ENCODE assay signal across 8 cellular contexts in genomic region chr19:58228584-58229254, GRCh38.
DNase-seq lines count a peak whose midpoint lies in the region; ATAC-seq and TF ChIP-seq lines count a peak whose summit lies in the region.

ZNF544 (plus strand) TSS chr19:58228914; CDS start chr19:58244024, 15,110 bp downstream.

- H3K9ac ChIP-seq in BLaER1 treated with 17β-estradiol and CSF1 and Interleukin-3, amounts not matched to agents 10 nM and 100 nM, result peak within 1 kb of the TSS; percentile 79 to 90 (median 86)
- H3K9ac ChIP-seq in mucosa of stomach (ENCODE audit: low read length), result peak within 1 kb of the TSS; percentile 68

- no peaks in the 10 kb centered on the region for H4K20me1 ChIP-seq in BLaER1 treated with 17β-estradiol and CSF1 and Interleukin-3, amounts not matched to agents 10 nM and 100 nM

- DNase-seq in GM19238 (ENCODE audit: insufficient read length, low spot score) (peak; percentile 77), NOMO-1 treated with DMSO at 0.1 percent for 48 hours (lab: John Stamatoyannopoulos, UW; ENCODE audit: unreplicated experiment) (peak; percentile 29), activated T-cell treated with anti-CD3 and anti-CD28 coated beads for 48 hours (ENCODE audit: low read depth) (peak; percentile 73), erythroblast (lab: John Stamatoyannopoulos, UW) (peak; percentile 81 to 82)
- DNase-seq in stimulated activated CD8-positive, alpha-beta memory T cell treated with anti-CD3 and anti-CD28 coated beads, Interleukin-4, amount 100 ng/mL, for 4 hours (ENCODE audit: low read depth in 2 of 2, low spot score in 1 of 2), result peak; percentile 13 to 16

- peak within 1 kb of the TSS; percentile 71 to 86 (median 79) for H3K4me3 ChIP-seq in BLaER1 treated with 17β-estradiol and CSF1 and Interleukin-3, amounts not matched to agents 10 nM and 100 nM
- peak within 1 kb of the TSS; percentile 82 for H3K4me3 ChIP-seq in mucosa of stomach (ENCODE audit: low read length)

- peaks cover 43 to 45% (median 44%) of the 10 kb centered on the region in 11 experiments for H3K36me3 ChIP-seq in BLaER1 treated with 17β-estradiol and CSF1 and Interleukin-3, amounts not matched to agents 10 nM and 100 nM
- no peaks in the 10 kb centered on the region for H3K36me3 ChIP-seq in mucosa of stomach (ENCODE audit: control insufficient read depth, insufficient read depth, low read length)

- H3K27me3 ChIP-seq in BLaER1 treated with 17β-estradiol and CSF1 and Interleukin-3, amounts not matched to agents 10 nM and 100 nM, result no peaks in the 10 kb centered on the region
- H3K27me3 ChIP-seq in mucosa of stomach (ENCODE audit: control insufficient read depth, insufficient read depth, low read length), result no peaks in the 10 kb centered on the region

- H3K4me1 ChIP-seq in BLaER1 treated with 17β-estradiol and CSF1 and Interleukin-3, amounts not matched to agents 10 nM and 100 nM, result peaks cover 18 to 28% (median 22%) of the 10 kb centered on the region in 10 experiments
- peaks cover 6% of the 10 kb centered on the region for H3K4me1 ChIP-seq in mucosa of stomach (ENCODE audit: control insufficient read depth, insufficient read depth, low read length)

- H3K9me3 ChIP-seq in BLaER1 treated with 17β-estradiol and CSF1 and Interleukin-3, amounts not matched to agents 10 nM and 100 nM (replicated peaks in 1 of 11), result peaks cover 76 to 85% (median 81%) of the 10 kb centered on the region in 11 experiments
- H3K9me3 ChIP-seq in mucosa of stomach (ENCODE audit: control insufficient read depth, low read length), result no peaks in the 10 kb centered on the region

- peak within 1 kb of the TSS; percentile 66 to 92 (median 87); a peak in 21 of 22 replicates for H3K27ac ChIP-seq in BLaER1 treated with 17β-estradiol and CSF1 and Interleukin-3, amounts not matched to agents 10 nM and 100 nM

- H3K4me2 ChIP-seq in BLaER1 treated with 17β-estradiol and CSF1 and Interleukin-3, amounts not matched to agents 10 nM and 100 nM, result peak within 1 kb of the TSS; percentile 86 to 98 (median 92)

- TF ChIP-seq POLR2A in erythroblast (IDR thresholded peaks at IDR 0.05; ENCODE audit: low read length), result peak; percentile 90

- ATAC-seq in HG03565 (IDR thresholded peaks at IDR 0.05; ENCODE audit: unreplicated experiment), result peak; percentile 82

Comparison
In these comparisons a context has a peak if more than half of its experiments do, and no peak if none do; other contexts are left out.
1. Peak in every context shown above with its lines: DNase-seq, ATAC-seq, H3K4me3 ChIP-seq and H3K27ac ChIP-seq.
2. DNase-seq: peak in every context shown above with its lines; median percentile 82 in erythroblast; 77 in GM19238; 73 in activated T-cell treated with anti-CD3 and anti-CD28 coated beads for 48 hours; 29 in NOMO-1 treated with DMSO at 0.1 percent for 48 hours; 14 in stimulated activated CD8-positive, alpha-beta memory T cell treated with anti-CD3 and anti-CD28 coated beads, Interleukin-4, amount 100 ng/mL, for 4 hours.